In the genomic region with DNA sequence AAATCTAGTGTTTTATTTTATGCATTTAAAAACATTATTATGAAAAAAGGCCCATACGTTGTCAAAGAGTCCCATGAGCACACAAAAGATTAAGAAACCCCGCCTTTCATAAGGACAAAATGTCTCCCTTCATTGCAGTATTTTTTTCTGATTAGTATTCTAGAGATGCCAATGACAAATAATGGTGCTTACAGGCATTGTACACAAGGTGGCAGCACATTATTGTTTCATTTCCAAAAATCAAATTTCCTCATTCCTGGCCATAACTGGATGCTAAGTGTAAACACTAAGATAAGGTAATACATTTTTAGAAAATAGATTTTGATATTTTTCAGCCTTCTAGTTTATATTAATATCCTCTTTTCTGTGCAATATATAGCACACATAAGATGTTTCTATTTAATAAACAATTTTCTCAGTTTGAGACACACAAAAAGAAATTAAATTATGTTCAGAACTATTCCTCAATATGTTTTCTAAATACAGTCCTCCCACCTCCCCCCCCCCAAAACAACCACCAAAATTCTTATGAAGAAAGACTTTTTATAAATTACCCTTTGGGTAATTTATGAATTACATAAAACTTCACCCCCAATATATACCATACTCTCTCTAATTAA, we compare ENCODE assay signal across 9 cellular contexts.
DNase-seq lines count a peak whose midpoint lies in the region; ATAC-seq, FAIRE-seq and TF ChIP-seq lines count a peak whose summit lies in the region.
"Had no signal": no experiment of that assay in that cellular context is flagged by ENCODE, and none has a peak within 500 bp of the region (broad histone marks: within the 10 kb centered on the region; RNA-seq: fewer than 3 reads in every experiment).

No MANE protein-coding gene starts in this region.

- peaks cover 14 to 16% of the 10 kb centered on the region in 2 donors for H3K27me3 Mint-ChIP-seq in effector memory CD8-positive, alpha-beta T cell
- H3K27me3 Mint-ChIP-seq: dendritic cell treated with granulocyte-macrophage colony-stimulating factor and Interleukin-4, amounts not matched to agents 40 ng/mL and 50 ng/mL, for 4 days had no signal

- no peaks in the 10 kb centered on the region for H3K4me1 ChIP-seq in OCI-LY1 (ENCODE audit: insufficient read depth, low read length, severe bottlenecking)

- DNase-seq in GM10248 (ENCODE audit: extremely low spot score), result peak; percentile 22
- DNase-seq in effector memory CD8-positive, alpha-beta T cell, result peak in 1 of 3 experiments; percentile 7
- DNase-seq in midbrain (lab: John Stamatoyannopoulos, UW), result peak; percentile 75
- DNase-seq in stimulated activated CD8-positive, alpha-beta memory T cell treated with anti-CD3 and anti-CD28 coated beads, Interleukin-4, amount 100 ng/mL, for 48 hours, result no peak

- H3K4me2 ChIP-seq in OCI-LY1 (ENCODE audit: low read length), result no peak overlapping the region

- no peak overlapping the region for H3K4me3 Mint-ChIP-seq in effector memory CD8-positive, alpha-beta T cell
- H3K4me3 Mint-ChIP-seq: dendritic cell treated with granulocyte-macrophage colony-stimulating factor and Interleukin-4, amounts not matched to agents 40 ng/mL and 50 ng/mL, for 4 days had no signal

- H3K27ac Mint-ChIP-seq in effector memory CD8-positive, alpha-beta T cell, result no peak overlapping the region
- H3K27ac Mint-ChIP-seq: dendritic cell treated with granulocyte-macrophage colony-stimulating factor and Interleukin-4, amounts not matched to agents 40 ng/mL and 50 ng/mL, for 4 days had no signal

- ATAC-seq in HG03432 (IDR thresholded peaks at IDR 0.05; ENCODE audit: unreplicated experiment) (peak; percentile 73), HG03159 (IDR thresholded peaks at IDR 0.05; ENCODE audit: unreplicated experiment) (no peak)
- peak; percentile 65 for ATAC-seq in effector memory CD8-positive, alpha-beta T cell (replicated peaks)

- H3K36me3 ChIP-seq in OCI-LY1 (ENCODE audit: insufficient read depth, low read length), result no peaks in the 10 kb centered on the region

- no peak overlapping the region for H3K27ac ChIP-seq in OCI-LY1 (ENCODE audit: low read depth, low read length, poor library complexity, severe bottlenecking)

- H3K4me1 Mint-ChIP-seq in effector memory CD8-positive, alpha-beta T cell (ENCODE audit: low read depth in 2 of 2), result no peaks in the 10 kb centered on the region

- H3K36me3 Mint-ChIP-seq in effector memory CD8-positive, alpha-beta T cell (ENCODE audit: insufficient read depth), result no peaks in the 10 kb centered on the region

- no peaks in the 10 kb centered on the region for H3K79me2 ChIP-seq in OCI-LY1 (ENCODE audit: insufficient read depth, low read length)

- H2AFZ ChIP-seq in OCI-LY1 (ENCODE audit: low read length), result no peak overlapping the region

- no peak overlapping the region for H3K9ac ChIP-seq in OCI-LY1 (ENCODE audit: low read length)

- no peaks in the 10 kb centered on the region for H4K20me1 ChIP-seq in OCI-LY1 (ENCODE audit: insufficient read depth, low read length)

- H3K4me3 ChIP-seq in OCI-LY1 (ENCODE audit: low read depth, low read length, poor library complexity, severe bottlenecking), result no peak overlapping the region

- POLR2A ChIA-PET in GM10248 (lab: Yijun Ruan, JAX), result no interaction called here

- H3K27me3 ChIP-seq in OCI-LY1 (ENCODE audit: insufficient read depth, low read length), result no peaks in the 10 kb centered on the region

- TF ChIP-seq CTCF in GM10248 (IDR thresholded peaks at IDR 0.05; ENCODE audit: control extremely low read depth, extremely low read depth, low read depth, missing control alignments) (peak; percentile 71), OCI-LY1 (IDR thresholded peaks at IDR 0.05; ENCODE audit: low read length) (peak; percentile 68)

- no peaks in the 10 kb centered on the region for H3K9me3 Mint-ChIP-seq in effector memory CD8-positive, alpha-beta T cell
- H3K9me3 Mint-ChIP-seq: dendritic cell treated with granulocyte-macrophage colony-stimulating factor and Interleukin-4, amounts not matched to agents 40 ng/mL and 50 ng/mL, for 4 days had no signal

- H3F3A ChIP-seq in OCI-LY1 (ENCODE audit: insufficient read depth, low read length), result no peaks in the 10 kb centered on the region

- H3K9me2 ChIP-seq in OCI-LY1 (ENCODE audit: low read depth, low read length), result no peaks in the 10 kb centered on the region

- FAIRE-seq in A204.1 (lab: Jason Lieb, UNC), result peak; percentile 96

- H3K9me3 ChIP-seq in OCI-LY1 (ENCODE audit: low read length), result no peaks in the 10 kb centered on the region

- CTCF ChIA-PET in GM10248 (lab: Yijun Ruan, JAX), result interaction anchor here (0.7 to 2.5 kb wide), 7 partner anchors 9 to 36 kb away, joined by 3 to 9 read pairs (median 7); no protein-coding TSS in a partner anchor
